1 cellular context compared by ENCODE assay signal in genomic region chr3:194134757-194135515, GRCh38.
A peak's percentile ranks its signal among the peaks of the same experiment; 100 is the strongest.
TF ChIP-seq lines count a peak whose summit lies in the region.

No MANE protein-coding gene starts in this region.

TF ChIP-seq in WTC11, 78 proteins besides CTCF, POLR2A, EP300 and RAD21 (continued from another document):
- peak; percentile 71; the same call in 1 of the 2 replicates for TF ChIP-seq TP53 (CRISPR knock-in tag; IDR thresholded peaks at IDR 0.05)
- TF ChIP-seq E2F4 (CRISPR knock-in tag; IDR thresholded peaks at IDR 0.05; ENCODE audit: borderline replicate concordance, low read depth): no peak
- peak; percentile 86 for TF ChIP-seq E2F5 (CRISPR knock-in tag; IDR thresholded peaks at IDR 0.05)
- TF ChIP-seq NFE2L1 (CRISPR knock-in tag; IDR thresholded peaks at IDR 0.05): no peak
- peak; percentile 98 for TF ChIP-seq ZBTB43 (CRISPR knock-in tag; IDR thresholded peaks at IDR 0.05)
- no peak for TF ChIP-seq MXD4 (CRISPR knock-in tag; IDR thresholded peaks at IDR 0.05; ENCODE audit: borderline replicate concordance)
- no peak for TF ChIP-seq ZNF121 (CRISPR knock-in tag; IDR thresholded peaks at IDR 0.05)
- TF ChIP-seq AFF4 (CRISPR knock-in tag; IDR thresholded peaks at IDR 0.05; ENCODE audit: borderline replicate concordance): 0 out of 2 replicates have a peak, but pooled peaks have one; percentile 69
- TF ChIP-seq ZNF423 (CRISPR knock-in tag; IDR thresholded peaks at IDR 0.05): peak; percentile 29; the same call in 1 of the 2 replicates
- peak; percentile 69; the same call in 1 of the 2 replicates for TF ChIP-seq FOXK1 (CRISPR knock-in tag; IDR thresholded peaks at IDR 0.05)
- peak; percentile 68; the same call in 1 of the 2 replicates for TF ChIP-seq USF1 (CRISPR knock-in tag; IDR thresholded peaks at IDR 0.05)
- peak; percentile 86 for TF ChIP-seq GABPB1 (CRISPR knock-in tag; IDR thresholded peaks at IDR 0.05)
TF ChIP-seq in WTC11: peak in this region for 13.
